In the genomic region with DNA sequence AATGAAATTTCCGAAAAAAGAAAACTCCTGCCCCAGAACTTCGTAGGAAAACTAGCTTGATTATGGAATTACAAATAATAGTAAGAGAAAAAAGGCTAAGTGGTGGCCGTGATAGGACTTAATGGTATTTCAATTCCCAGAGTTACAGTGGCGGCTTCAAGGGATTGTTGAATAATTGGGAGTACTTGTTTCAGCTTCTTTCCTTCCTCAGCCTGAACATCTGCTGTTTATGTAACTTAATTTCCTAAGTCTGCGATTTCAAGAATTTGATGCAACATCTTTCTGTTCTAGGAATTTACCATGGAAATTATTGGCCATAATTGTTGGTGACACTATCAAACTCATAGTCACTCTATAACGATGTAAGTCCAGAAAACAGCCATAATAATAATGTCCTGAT, we compare ENCODE assay signal across 8 cellular contexts. TPM values are rescaled to one million over a fixed set of nuclear protein-coding genes. Genes with fewer than 3 reads are reported as not detected.
DNase-seq lines count a peak whose midpoint lies in the region; ATAC-seq and TF ChIP-seq lines count a peak whose summit lies in the region.

No MANE protein-coding gene starts in this region.

- H3K4me2 ChIP-seq in SK-N-SH, result peak overlapping the region; percentile 78

- no peak for TF ChIP-seq EP300 in SK-N-SH (IDR thresholded peaks at IDR 0.05; ENCODE audit: borderline replicate concordance in 1 of 2, low read depth in 1 of 2, low read length in 1 of 2)
- TF ChIP-seq EP300 in sigmoid colon (IDR thresholded peaks at IDR 0.05), result no peak

- peak overlapping the region; percentile 98 for H3K9ac ChIP-seq in SK-N-SH

- H3K36me3 ChIP-seq in SK-N-SH (replicated peaks in 1 of 2; ENCODE audit: control insufficient read depth in 1 of 2, insufficient read depth in 2 of 2, low read length in 1 of 2), result no peaks in the 10 kb centered on the region
- H3K36me3 ChIP-seq in sigmoid colon, result no peaks in the 10 kb centered on the region

- TF ChIP-seq CTCF in SK-N-SH (IDR thresholded peaks at IDR 0.05) (no peak), fibroblast of the aortic adventitia (IDR thresholded peaks at IDR 0.05; ENCODE audit: insufficient read depth, low read length) (no peak), sigmoid colon (IDR thresholded peaks at IDR 0.05) (no peak)

- H3K4me1 ChIP-seq in SK-N-SH (ENCODE audit: control insufficient read depth in 1 of 2, insufficient read depth in 2 of 2, low read depth in 1 of 2, low read length in 1 of 2) (peaks cover 0 to 14% of the 10 kb centered on the region in 2 experiments; a peak in 2 of 4 replicates), sigmoid colon (peaks cover 0 to 37% (median 33%) of the 10 kb centered on the region in 4 donors)

- no peak for TF ChIP-seq RAD21 in SK-N-SH (IDR thresholded peaks at IDR 0.05; ENCODE audit: low read length)

- DNase-seq in SK-N-SH (peak; percentile 32), fibroblast of the aortic adventitia (ENCODE audit: low read depth) (peak; percentile 52), sigmoid colon (no peak), C1 segment of cervical spinal cord (lab: John Stamatoyannopoulos, UW) (no peak)

- H2AFZ ChIP-seq in SK-N-SH (ENCODE audit: low read depth), result peak overlapping the region; percentile 87

- H3K27me3 ChIP-seq in SK-N-SH (ENCODE audit: insufficient read depth) (no peaks in the 10 kb centered on the region), sigmoid colon (no peaks in the 10 kb centered on the region)

- CTCF ChIA-PET in SK-N-SH (lab: Yijun Ruan, JAX), result interaction anchor here (1.1 to 2.8 kb wide), 4 partner anchors 9 to 112 kb away, joined by 3 to 12 read pairs (median 7); no protein-coding TSS in a partner anchor

- H3K4me3 ChIP-seq in SK-N-SH (ENCODE audit: low read depth in 2 of 2, low read length in 1 of 2) (peak overlapping the region; percentile 90 to 93), fibroblast of the aortic adventitia (ENCODE audit: low read depth, low read length) (peak overlapping the region; percentile 100), sigmoid colon (peak overlapping the region; percentile 79 to 90 (median 82))

- intact Hi-C loops in sigmoid colon (cut with DNase I), result loop anchor here (2.0 kb wide), 1 partner anchor 112 kb away; no protein-coding TSS in a partner anchor

- POLR2A ChIA-PET in SK-N-SH (lab: Yijun Ruan, JAX), result interaction anchor here (0.6 to 1.3 kb wide), 7 partner anchors 8 to 90 kb away, joined by 3 to 5 read pairs (median 3); a partner anchor contains a TSS

- peaks cover 32% of the 10 kb centered on the region for H4K20me1 ChIP-seq in SK-N-SH (ENCODE audit: insufficient read depth)

- peak; percentile 5 for ATAC-seq in GM18858 (IDR thresholded peaks at IDR 0.05; ENCODE audit: unreplicated experiment)
- no peak for ATAC-seq in GM21423 (IDR thresholded peaks at IDR 0.05; ENCODE audit: unreplicated experiment)
- ATAC-seq in GM19395 (IDR thresholded peaks at IDR 0.05; ENCODE audit: unreplicated experiment), result no peak
- no peak for ATAC-seq in HG03175 (IDR thresholded peaks at IDR 0.05; ENCODE audit: unreplicated experiment)

- TF ChIP-seq POLR2A in sigmoid colon (IDR thresholded peaks at IDR 0.05), result no peak

- no peaks in the 10 kb centered on the region for H3K9me3 ChIP-seq in SK-N-SH
- H3K9me3 ChIP-seq in sigmoid colon, result no peaks in the 10 kb centered on the region

- no peaks in the 10 kb centered on the region for H3K9me2 ChIP-seq in SK-N-SH

- WGBS in SK-N-SH (ENCODE audit: low lambda C conversion rate), result 5% methylated on average over 6 of the region's 6 CpGs
- WGBS in sigmoid colon, 2 donors, result 4 to 15% methylated on average over 6 of the region's 6 CpGs

- peaks cover 62% of the 10 kb centered on the region for H3K79me2 ChIP-seq in SK-N-SH (ENCODE audit: insufficient read depth)

- peaks cover 3% of the 10 kb centered on the region for H3F3A ChIP-seq in SK-N-SH (replicated peaks; ENCODE audit: insufficient read depth)

- H3K27ac ChIP-seq in SK-N-SH (ENCODE audit: low read depth in 2 of 2, low read length in 1 of 2) (peak overlapping the region; percentile 97 to 99), sigmoid colon (peak overlapping the region; percentile 98 to 99 (median 98))

TF ChIP-seq in SK-N-SH, 30 proteins besides CTCF, POLR2A, EP300 and RAD21:
- TF ChIP-seq, protein P1, sequence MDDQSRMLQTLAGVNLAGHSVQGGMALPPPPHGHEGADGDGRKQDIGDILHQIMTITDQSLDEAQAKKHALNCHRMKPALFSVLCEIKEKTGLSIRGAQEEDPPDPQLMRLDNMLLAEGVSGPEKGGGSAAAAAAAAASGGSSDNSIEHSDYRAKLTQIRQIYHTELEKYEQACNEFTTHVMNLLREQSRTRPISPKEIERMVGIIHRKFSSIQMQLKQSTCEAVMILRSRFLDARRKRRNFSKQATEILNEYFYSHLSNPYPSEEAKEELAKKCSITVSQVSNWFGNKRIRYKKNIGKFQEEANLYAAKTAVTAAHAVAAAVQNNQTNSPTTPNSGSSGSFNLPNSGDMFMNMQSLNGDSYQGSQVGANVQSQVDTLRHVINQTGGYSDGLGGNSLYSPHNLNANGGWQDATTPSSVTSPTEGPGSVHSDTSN (IDR thresholded peaks at IDR 0.05), result no peak
- TF ChIP-seq TAF1 (IDR thresholded peaks at IDR 0.05; ENCODE audit: borderline replicate concordance, low read depth, low read length), result no peak
- TF ChIP-seq SMC3 (IDR thresholded peaks at IDR 0.05; ENCODE audit: low read depth, low read length), result no peak
- TF ChIP-seq, protein P2, sequence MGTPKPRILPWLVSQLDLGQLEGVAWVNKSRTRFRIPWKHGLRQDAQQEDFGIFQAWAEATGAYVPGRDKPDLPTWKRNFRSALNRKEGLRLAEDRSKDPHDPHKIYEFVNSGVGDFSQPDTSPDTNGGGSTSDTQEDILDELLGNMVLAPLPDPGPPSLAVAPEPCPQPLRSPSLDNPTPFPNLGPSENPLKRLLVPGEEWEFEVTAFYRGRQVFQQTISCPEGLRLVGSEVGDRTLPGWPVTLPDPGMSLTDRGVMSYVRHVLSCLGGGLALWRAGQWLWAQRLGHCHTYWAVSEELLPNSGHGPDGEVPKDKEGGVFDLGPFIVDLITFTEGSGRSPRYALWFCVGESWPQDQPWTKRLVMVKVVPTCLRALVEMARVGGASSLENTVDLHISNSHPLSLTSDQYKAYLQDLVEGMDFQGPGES (IDR thresholded peaks at IDR 0.05; ENCODE audit: low read depth, low read length), result no peak
- TF ChIP-seq, protein P3, sequence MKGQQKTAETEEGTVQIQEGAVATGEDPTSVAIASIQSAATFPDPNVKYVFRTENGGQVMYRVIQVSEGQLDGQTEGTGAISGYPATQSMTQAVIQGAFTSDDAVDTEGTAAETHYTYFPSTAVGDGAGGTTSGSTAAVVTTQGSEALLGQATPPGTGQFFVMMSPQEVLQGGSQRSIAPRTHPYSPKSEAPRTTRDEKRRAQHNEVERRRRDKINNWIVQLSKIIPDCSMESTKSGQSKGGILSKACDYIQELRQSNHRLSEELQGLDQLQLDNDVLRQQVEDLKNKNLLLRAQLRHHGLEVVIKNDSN (IDR thresholded peaks at IDR 0.05; ENCODE audit: borderline replicate concordance, low read depth), result no peak
- no peak for TF ChIP-seq CHD2 (IDR thresholded peaks at IDR 0.05; ENCODE audit: low read length, partially characterized antibody)
TF ChIP-seq in SK-N-SH: peak in this region for 0.

RNA-seq across cellular contexts. Expression of a gene that starts 0.7 kb away (rescaled TPM):
- 7.6 and 12.5 TPM in 2 replicates for polyA plus RNA-seq in SK-N-SH (2012; rRNA removed)
- 12.2 and 13.3 TPM in 2 replicates for polyA plus RNA-seq in SK-N-SH (2012; cell fraction: cytosol; rRNA removed)
- polyA plus RNA-seq in SK-N-SH (2012; cell fraction: nucleus; rRNA removed), result 7.8 and 16.3 TPM in 2 replicates
- total RNA-seq in fibroblast of the aortic adventitia (ENCODE audit: low replicate concordance), result 44.6 and 47.0 TPM in 2 replicates
- 10 to 100 TPM; 26.2 to 36.0 (median 33.8) TPM for total RNA-seq in sigmoid colon
- polyA plus RNA-seq in sigmoid colon, result 1 to 10 TPM; 7.9 to 9.3 (median 8.4) TPM

Comparison
In these comparisons a context has a peak if more than half of its experiments do, and no peak if none do; other contexts are left out.
1. DNase-seq: peak in SK-N-SH (single experiment) and fibroblast of the aortic adventitia (single experiment); none in sigmoid colon (single experiment) and C1 segment of cervical spinal cord (0 of 14).
2. Peak in every context shown above with its lines, with median percentiles within 50 percentile points of each other: H3K4me3 ChIP-seq.